In genomic region chr1:24904731-24905354, GRCh38 we compare ENCODE assay signal across 22 cellular contexts. TPM values are rescaled to one million over a fixed set of nuclear protein-coding genes. Genes with fewer than 3 reads are reported as not detected.
DNase-seq lines count a peak whose midpoint lies in the region; ATAC-seq and TF ChIP-seq lines count a peak whose summit lies in the region.
"Had no signal": no experiment of that assay in that cellular context is flagged by ENCODE, and none has a peak within 500 bp of the region (broad histone marks: within the 10 kb centered on the region; RNA-seq: fewer than 3 reads in every experiment).

No MANE protein-coding gene starts in this region.

- ATAC-seq in stimulated activated naive CD8-positive, alpha-beta T cell treated with anti-CD3 and anti-CD28 coated beads, Interleukin-15, Interleukin-2, amounts not matched to agents 100 U/mL and 50 U/mL, for 24 hours, result no peak
- no peak for ATAC-seq in stimulated activated naive CD8-positive, alpha-beta T cell treated with anti-CD3 and anti-CD28 coated beads, Interleukin-15, amount 100 ng/mL, for 72 hours
- no peak for ATAC-seq in naive thymus-derived CD8-positive, alpha-beta T cell
- ATAC-seq in HG03565 (IDR thresholded peaks at IDR 0.05; ENCODE audit: unreplicated experiment) (no peak), HG02852 (IDR thresholded peaks at IDR 0.05; ENCODE audit: unreplicated experiment) (no peak)
- ATAC-seq: activated T-helper 17 cell treated with anti-CD3 and anti-CD28 coated beads, Interleukin-2, amount 50 U/mL, for 72 hours had no signal

- H3K27ac ChIP-seq in adrenal gland, result no peak overlapping the region
- H3K27ac ChIP-seq: testis had no signal

- no peaks in the 10 kb centered on the region for H3K9me3 ChIP-seq in adrenal gland (replicated peaks in 1 of 3)
- H3K9me3 ChIP-seq: testis had no signal

- 66 to 80% (median 72%) methylated on average over 6 to 11 of the region's 11 CpGs for WGBS in adrenal gland, 4 donors

- TF ChIP-seq POLR2A in adrenal gland (IDR thresholded peaks at IDR 0.05), result no peak

- no peak overlapping the region for H3K4me3 ChIP-seq in adrenal gland
- H3K4me3 ChIP-seq: testis had no signal

- peak; percentile 5 for DNase-seq in stimulated activated naive CD8-positive, alpha-beta T cell treated with anti-CD3 and anti-CD28 coated beads, Interleukin-15, Interleukin-2, amounts not matched to agents 100 U/mL and 50 U/mL, for 24 hours
- DNase-seq in stimulated activated naive CD8-positive, alpha-beta T cell treated with anti-CD3 and anti-CD28 coated beads, Interleukin-15, amount 100 ng/mL, for 72 hours, result no peak
- DNase-seq in adrenal gland, result peak in 4 of 7 donors; percentile 7 to 13 (median 8)
- peak in 1 of 10 donors; percentile 12 for DNase-seq in naive thymus-derived CD8-positive, alpha-beta T cell
- DNase-seq in HuH-7.5 (ENCODE audit: low spot score), result no peak
- no peak for DNase-seq in GM13976 (ENCODE audit: low spot score)
- DNase-seq: activated CD4-positive, alpha-beta T cell treated with anti-CD3 and anti-CD28 coated beads, Interleukin-2, amount 10 ng/mL, durations not matched to agents 24 days and 14 days; AML-193; erythroblast; GDM1; NCI-H1930; SIG-M5; testis had no signal

- H3K9me3 Mint-ChIP-seq in stimulated activated naive CD8-positive, alpha-beta T cell treated with anti-CD3 and anti-CD28 coated beads, Interleukin-15, amount 100 ng/mL, for 72 hours, result no peaks in the 10 kb centered on the region
- H3K9me3 Mint-ChIP-seq in naive thymus-derived CD8-positive, alpha-beta T cell, result no peaks in the 10 kb centered on the region
- H3K9me3 Mint-ChIP-seq: activated CD4-positive, alpha-beta T cell treated with anti-CD3 and anti-CD28 coated beads, Interleukin-2, amount 10 ng/mL, durations not matched to agents 24 days and 14 days; activated T-helper 17 cell treated with anti-CD3 and anti-CD28 coated beads, Interleukin-2, amount 50 U/mL, for 72 hours; dendritic cell treated with granulocyte-macrophage colony-stimulating factor and Interleukin-4, amounts not matched to agents 40 ng/mL and 50 ng/mL, for 4 days; T-helper 2 cell treated with Interferon-gamma antibody and Interleukin-4, amounts not matched to agents 5 μg/mL and 100 μg/mL, for 36 hours had no signal

- no peaks in the 10 kb centered on the region for H3K4me1 ChIP-seq in adrenal gland (replicated peaks in 1 of 2)
- H3K4me1 ChIP-seq: testis had no signal

- H3K4me1 Mint-ChIP-seq in stimulated activated naive CD8-positive, alpha-beta T cell treated with anti-CD3 and anti-CD28 coated beads, Interleukin-15, amount 100 ng/mL, for 72 hours, result peaks cover 93% of the 10 kb centered on the region
- peaks cover 16 to 67% (median 57%) of the 10 kb centered on the region in 4 donors for H3K4me1 Mint-ChIP-seq in naive thymus-derived CD8-positive, alpha-beta T cell

- H3K36me3 Mint-ChIP-seq in naive thymus-derived CD8-positive, alpha-beta T cell, result peaks cover 6 to 80% (median 12%) of the 10 kb centered on the region in 3 donors

- no peaks in the 10 kb centered on the region for H3K36me3 ChIP-seq in adrenal gland (replicated peaks in 1 of 2)

- intact Hi-C loops in adrenal gland (cut with DNase I), result no loop called here

- no peak overlapping the region for H3K4me3 Mint-ChIP-seq in stimulated activated naive CD8-positive, alpha-beta T cell treated with anti-CD3 and anti-CD28 coated beads, Interleukin-15, amount 100 ng/mL, for 72 hours
- peak overlapping the region in 1 of 10 donors; percentile 30 for H3K4me3 Mint-ChIP-seq in naive thymus-derived CD8-positive, alpha-beta T cell
- H3K4me3 Mint-ChIP-seq: activated CD4-positive, alpha-beta T cell treated with anti-CD3 and anti-CD28 coated beads, Interleukin-2, amount 10 ng/mL, durations not matched to agents 24 days and 14 days; activated T-helper 17 cell treated with anti-CD3 and anti-CD28 coated beads, Interleukin-2, amount 50 U/mL, for 72 hours; dendritic cell treated with granulocyte-macrophage colony-stimulating factor and Interleukin-4, amounts not matched to agents 40 ng/mL and 50 ng/mL, for 4 days; nephron; T-helper 2 cell treated with Interferon-gamma antibody and Interleukin-4, amounts not matched to agents 5 μg/mL and 100 μg/mL, for 36 hours had no signal

- no peaks in the 10 kb centered on the region for H3K27me3 Mint-ChIP-seq in stimulated activated naive CD8-positive, alpha-beta T cell treated with anti-CD3 and anti-CD28 coated beads, Interleukin-15, amount 100 ng/mL, for 72 hours
- no peaks in the 10 kb centered on the region for H3K27me3 Mint-ChIP-seq in naive thymus-derived CD8-positive, alpha-beta T cell
- H3K27me3 Mint-ChIP-seq: activated CD4-positive, alpha-beta T cell treated with anti-CD3 and anti-CD28 coated beads, Interleukin-2, amount 10 ng/mL, durations not matched to agents 24 days and 14 days; activated T-helper 17 cell treated with anti-CD3 and anti-CD28 coated beads, Interleukin-2, amount 50 U/mL, for 72 hours; dendritic cell treated with granulocyte-macrophage colony-stimulating factor and Interleukin-4, amounts not matched to agents 40 ng/mL and 50 ng/mL, for 4 days had no signal

- no peak for TF ChIP-seq CTCF in adrenal gland (IDR thresholded peaks at IDR 0.05)
- no peak for TF ChIP-seq CTCF in GM13976 (IDR thresholded peaks at IDR 0.05; ENCODE audit: borderline replicate concordance, control extremely low read depth, extremely low read depth, insufficient read depth, missing control alignments)

- in situ Hi-C loops in GM13976 (cut with MboI; ENCODE audit: low sequenced_read_pairs, unreplicated experiment), result no loop called here

- peaks cover 20% of the 10 kb centered on the region for H3K27me3 ChIP-seq in adrenal gland
- H3K27me3 ChIP-seq: testis had no signal

- peak overlapping the region in 1 of 2 donors; percentile 89 for H3K27ac Mint-ChIP-seq in stimulated activated naive CD8-positive, alpha-beta T cell treated with anti-CD3 and anti-CD28 coated beads, Interleukin-15, amount 100 ng/mL, for 72 hours
- H3K27ac Mint-ChIP-seq in naive thymus-derived CD8-positive, alpha-beta T cell, result peak overlapping the region in 8 of 10 donors; percentile 29 to 90 (median 74)
- H3K27ac Mint-ChIP-seq: activated CD4-positive, alpha-beta T cell treated with anti-CD3 and anti-CD28 coated beads, Interleukin-2, amount 10 ng/mL, durations not matched to agents 24 days and 14 days; dendritic cell treated with granulocyte-macrophage colony-stimulating factor and Interleukin-4, amounts not matched to agents 40 ng/mL and 50 ng/mL, for 4 days; nephron; T-helper 2 cell treated with Interferon-gamma antibody and Interleukin-4, amounts not matched to agents 5 μg/mL and 100 μg/mL, for 36 hours had no signal

- POLR2A ChIA-PET in naive thymus-derived CD8-positive, alpha-beta T cell (lab: Charles Lee), result interaction anchor here (11.6 kb wide), 1 partner anchor 21 kb away, joined by 290 read pairs; the partner anchor contains the start of gene RUNX3

RNA-seq across cellular contexts. Expression of gene RUNX3, which starts 25.2 kb away (rescaled TPM):
- 1 to 10 TPM in 7 of 8 donors, under 1 TPM in 1; 0.79 to 7.5 (median 3.4) TPM for total RNA-seq in adrenal gland
- polyA plus RNA-seq in adrenal gland, result 1 to 10 TPM in 1 of 3 donors, under 1 TPM in 2; 0.73 to 1.0 (median 0.94) TPM
- total RNA-seq in naive thymus-derived CD8-positive, alpha-beta T cell, result 10 to 100 TPM; 87.1 to 95.3 TPM
- polyA plus RNA-seq in naive thymus-derived CD8-positive, alpha-beta T cell, result 10 to 100 TPM; 22.0 to 64.0 (median 54.0) TPM
- total RNA-seq: lung microvascular endothelial cell, MCF 10A, NCI-H460 had no signal

Comparison
In these comparisons a context has a peak if more than half of its experiments do, and no peak if none do; other contexts are left out.
1. DNase-seq: peak in stimulated activated naive CD8-positive, alpha-beta T cell treated with anti-CD3 and anti-CD28 coated beads, Interleukin-15, Interleukin-2, amounts not matched to agents 100 U/mL and 50 U/mL, for 24 hours (single experiment) and adrenal gland (4 of 7); none in stimulated activated naive CD8-positive, alpha-beta T cell treated with anti-CD3 and anti-CD28 coated beads, Interleukin-15, amount 100 ng/mL, for 72 hours (0 of 2), HuH-7.5 (single experiment) and GM13976 (single experiment).
2. RNA of gene RUNX3, which starts 25.2 kb away (total RNA-seq): 87.1 to 95.3 TPM in naive thymus-derived CD8-positive, alpha-beta T cell; 0.79 to 7.5 TPM in adrenal gland; every median in the first group is over 10 times any median in the second.